ENCODE assay signal across 22 cellular contexts in genomic region chr5:14977058-14977640, GRCh38.
DNase-seq lines count a peak whose midpoint lies in the region; ATAC-seq and TF ChIP-seq lines count a peak whose summit lies in the region.
"Had no signal": no experiment of that assay in that cellular context is flagged by ENCODE, and none has a peak within 500 bp of the region (broad histone marks: within the 10 kb centered on the region; RNA-seq: fewer than 3 reads in every experiment).

No MANE protein-coding gene starts in this region.

- 0 out of 2 replicates have a peak, but pooled peaks cover 1% of the 10 kb centered on the region for H3K9me3 ChIP-seq in Caco-2
- no peaks in the 10 kb centered on the region for H3K9me3 ChIP-seq in HEK293 (ENCODE audit: control insufficient read depth, insufficient read depth, low read depth, low read length)
- no peaks in the 10 kb centered on the region for H3K9me3 ChIP-seq in mucosa of descending colon
- H3K9me3 ChIP-seq: SK-N-SH had no signal

- no TSS peak for BruUV-seq in Caco-2 (replicated peaks; lab: Mats Ljungman, UMichigan)

- H3K27ac Mint-ChIP-seq in Caco-2 (ENCODE audit: unreplicated experiment): no peak overlapping the region
- H3K27ac Mint-ChIP-seq: CD4-positive, alpha-beta T cell; GM23338; T-cell had no signal

- no peaks in the 10 kb centered on the region; the same call in 1 of the 2 replicates for H3K36me3 ChIP-seq in Caco-2 (ENCODE audit: control insufficient read depth, insufficient read depth, low read length)
- H3K36me3 ChIP-seq in HEK293 (ENCODE audit: control insufficient read depth in 2 of 2, insufficient read depth in 1 of 2, low read length in 2 of 2): no peaks in the 10 kb centered on the region
- no peaks in the 10 kb centered on the region for H3K36me3 ChIP-seq in mucosa of descending colon (ENCODE audit: low read depth)

- no peak overlapping the region for H3K4me3 Mint-ChIP-seq in Caco-2 (ENCODE audit: unreplicated experiment)
- H3K4me3 Mint-ChIP-seq: CD4-positive, alpha-beta T cell; GM23338; T-cell had no signal

- peaks cover 39% of the 10 kb centered on the region for H3K9me3 Mint-ChIP-seq in Caco-2 (ENCODE audit: unreplicated experiment)
- H3K9me3 Mint-ChIP-seq: CD4-positive, alpha-beta T cell had no signal

- intact Hi-C loops in Caco-2 (cut with micrococcal nuclease; ENCODE audit: unreplicated experiment) (no loop called here), mucosa of descending colon (cut with DNase I, micrococcal nuclease) (no loop called here)

- H3K4me1 Mint-ChIP-seq in Caco-2 (ENCODE audit: low read depth, unreplicated experiment): no peaks in the 10 kb centered on the region
- H3K4me1 Mint-ChIP-seq: GM23338, T-cell had no signal

- CTCF ChIA-PET in Caco-2 (lab: Charles Lee): interaction anchor here (0.5 kb wide), 1 partner anchor 20 kb away, joined by 3 read pairs; no protein-coding TSS in a partner anchor
- CTCF ChIA-PET in HEK293 (lab: Yijun Ruan, JAX): no interaction called here

- peak; percentile 96 for ATAC-seq in mucosa of descending colon
- no peak for ATAC-seq in GM18873 (IDR thresholded peaks at IDR 0.05; ENCODE audit: low FRiP score, unreplicated experiment)
- no peak for ATAC-seq in GM21723 (IDR thresholded peaks at IDR 0.05; ENCODE audit: unreplicated experiment)
- ATAC-seq: A549, GM23338, HCT116, K562, T-cell had no signal

- H3K36me3 Mint-ChIP-seq in Caco-2 (ENCODE audit: insufficient read depth, unreplicated experiment): no peaks in the 10 kb centered on the region
- H3K36me3 Mint-ChIP-seq: T-cell had no signal

- H3K27ac ChIP-seq in HEK293 (ENCODE audit: extremely low read depth, low read depth, low read length) (no peak overlapping the region), VCaP (peak overlapping the region; percentile 82)
- H3K27ac ChIP-seq: A549 had no signal

- POLR2A ChIA-PET in Caco-2 (lab: Charles Lee) (interaction anchor here (0.8 kb wide), 1 partner anchor 1545 kb away, joined by 3 read pairs; no protein-coding TSS in a partner anchor), HEK293 (lab: Yijun Ruan, JAX) (no interaction called here)

- in situ Hi-C loops in G401 (cut with HindIII; ENCODE audit: low sequenced_read_pairs): no loop called here
- in situ Hi-C loops in KBM-7 (cut with MboI; ENCODE audit: low pct_unique_long_range_greater_than_20kb, low sequenced_read_pairs): no loop called here

- H3K27me3 ChIP-seq in Caco-2 (replicated peaks; ENCODE audit: control insufficient read depth, insufficient read depth, low read length): no peaks in the 10 kb centered on the region

- H3K4me1 ChIP-seq in Caco-2: peaks cover 13% of the 10 kb centered on the region; the same call in 1 of the 2 replicates
- no peaks in the 10 kb centered on the region for H3K4me1 ChIP-seq in HEK293 (ENCODE audit: control insufficient read depth, insufficient read depth, low read length)
- peaks cover 6% of the 10 kb centered on the region for H3K4me1 ChIP-seq in mucosa of descending colon (ENCODE audit: low read depth)
- H3K4me1 ChIP-seq: A549 had no signal

- H3K4me3 ChIP-seq in Caco-2 (ENCODE audit: low read depth, low read length) (no peak overlapping the region), HEK293 (ENCODE audit: low read depth, low read length) (no peak overlapping the region), mucosa of descending colon (no peak overlapping the region)
- H3K4me3 ChIP-seq: A549, GM23338, K562 had no signal

- DNase-seq in Caco-2: peak; percentile 26 to 41
- peak in 1 of 3 donors; percentile 51 for DNase-seq in mucosa of descending colon
- DNase-seq in G401 (ENCODE audit: low spot score): no peak
- DNase-seq in KBM-7: no peak
- DNase-seq: CD4-positive, alpha-beta T cell; DMS79 treated with DMSO at 0.1 percent for 48 hours; MV-4-11; NCI-H1694 treated with DMSO at 0.1 percent for 48 hours; NCI-H2227 treated with DMSO at 0.1 percent for 48 hours; NCI-H774; OCI-M1; SHP77 treated with DMSO at 0.1 percent for 48 hours; SK-N-SH; T-cell had no signal

- no peaks in the 10 kb centered on the region for H3K27me3 Mint-ChIP-seq in Caco-2 (ENCODE audit: insufficient read depth, unreplicated experiment)

- TF ChIP-seq CTCF in Caco-2 (IDR thresholded peaks at IDR 0.05; ENCODE audit: insufficient read depth in 1 of 2, low read depth in 1 of 2, low read length in 1 of 2, severe bottlenecking in 1 of 2, unreplicated experiment in 1 of 2) (no peak), HEK293 (tag by site-specific recombination; IDR thresholded peaks at IDR 0.05) (no peak), VCaP (conservative IDR thresholded peaks at IDR 0.05) (no peak), mucosa of descending colon (IDR thresholded peaks at IDR 0.05) (no peak)

TF ChIP-seq in HEK293, 187 proteins besides CTCF, POLR2A, EP300 and RAD21:
- TF ChIP-seq ZNF704 (tag by site-specific recombination; IDR thresholded peaks at IDR 0.05) (no peak), ZNF555 (tag by site-specific recombination; conservative IDR thresholded peaks at IDR 0.05) (0 out of 2 replicates have a peak, but pooled peaks have one; percentile 2), ZSCAN30 (tag by site-specific recombination; IDR thresholded peaks at IDR 0.05) (no peak), BCL11B (tag by site-specific recombination; IDR thresholded peaks at IDR 0.05; ENCODE audit: low read depth) (no peak), ZBTB11 (tag by site-specific recombination; conservative IDR thresholded peaks at IDR 0.05; ENCODE audit: low read depth) (no peak), ZNF112 (tag by site-specific recombination; IDR thresholded peaks at IDR 0.05) (no peak)
TF ChIP-seq in HEK293: peak in this region for 1.

Comparison
In these comparisons a context has a peak if more than half of its experiments do, and no peak if none do; other contexts are left out.
1. DNase-seq: peak in Caco-2 (2 of 2); none in G401 (single experiment) and KBM-7 (single experiment).